Comparison of ENCODE assay signal across 8 cellular contexts in genomic region chr17:76909971-76910760, GRCh38. TPM values are rescaled to one million over a fixed set of nuclear protein-coding genes. Genes with fewer than 3 reads are reported as not detected.
A peak's percentile ranks its signal among the peaks of the same experiment; 100 is the strongest.
DNase-seq lines count a peak whose midpoint lies in the region; ATAC-seq lines count a peak whose summit lies in the region.

No MANE protein-coding gene starts in this region.

- H3K9me3 Mint-ChIP-seq in activated naive CD8-positive, alpha-beta T cell treated with anti-CD3 and anti-CD28 coated beads, Interleukin-2, amount 10 ng/mL, durations not matched to agents 7 days and 5 days: no peaks in the 10 kb centered on the region
- no peaks in the 10 kb centered on the region for H3K9me3 Mint-ChIP-seq in activated naive CD8-positive, alpha-beta T cell treated with anti-CD3 and anti-CD28 coated beads for 36 hours
- H3K9me3 Mint-ChIP-seq in stimulated activated memory B cell treated with anti-CD40 and anti-IgM and Interleukin-4, amounts not matched to agents 10 μg/mL and 1 μg/mL and 100 μg/mL, for 72 hours: no peaks in the 10 kb centered on the region

- no peak overlapping the region for H3K4me3 Mint-ChIP-seq in activated naive CD8-positive, alpha-beta T cell treated with anti-CD3 and anti-CD28 coated beads, Interleukin-2, amount 10 ng/mL, durations not matched to agents 7 days and 5 days
- H3K4me3 Mint-ChIP-seq in activated naive CD8-positive, alpha-beta T cell treated with anti-CD3 and anti-CD28 coated beads for 36 hours: no peak overlapping the region
- H3K4me3 Mint-ChIP-seq in stimulated activated memory B cell treated with anti-CD40 and anti-IgM and Interleukin-4, amounts not matched to agents 10 μg/mL and 1 μg/mL and 100 μg/mL, for 72 hours: no peak overlapping the region

- H3K27ac Mint-ChIP-seq in activated naive CD8-positive, alpha-beta T cell treated with anti-CD3 and anti-CD28 coated beads, Interleukin-2, amount 10 ng/mL, durations not matched to agents 7 days and 5 days: no peak overlapping the region
- no peak overlapping the region for H3K27ac Mint-ChIP-seq in activated naive CD8-positive, alpha-beta T cell treated with anti-CD3 and anti-CD28 coated beads for 36 hours
- H3K27ac Mint-ChIP-seq in stimulated activated memory B cell treated with anti-CD40 and anti-IgM and Interleukin-4, amounts not matched to agents 10 μg/mL and 1 μg/mL and 100 μg/mL, for 72 hours: no peak overlapping the region

- POLR2A ChIA-PET in activated naive CD8-positive, alpha-beta T cell treated with anti-CD3 and anti-CD28 coated beads, Interleukin-2, amount 10 ng/mL, durations not matched to agents 7 days and 5 days (lab: Charles Lee): interaction anchor here (0.7 kb wide), 1 partner anchor 355 kb away, joined by 3 read pairs; no protein-coding TSS in a partner anchor

- H3K36me3 Mint-ChIP-seq in activated naive CD8-positive, alpha-beta T cell treated with anti-CD3 and anti-CD28 coated beads, Interleukin-2, amount 10 ng/mL, durations not matched to agents 7 days and 5 days: no peaks in the 10 kb centered on the region
- H3K36me3 Mint-ChIP-seq in activated naive CD8-positive, alpha-beta T cell treated with anti-CD3 and anti-CD28 coated beads for 36 hours: no peaks in the 10 kb centered on the region
- H3K36me3 Mint-ChIP-seq in stimulated activated memory B cell treated with anti-CD40 and anti-IgM and Interleukin-4, amounts not matched to agents 10 μg/mL and 1 μg/mL and 100 μg/mL, for 72 hours: no peaks in the 10 kb centered on the region

- no peaks in the 10 kb centered on the region for H3K4me1 Mint-ChIP-seq in activated naive CD8-positive, alpha-beta T cell treated with anti-CD3 and anti-CD28 coated beads, Interleukin-2, amount 10 ng/mL, durations not matched to agents 7 days and 5 days
- H3K4me1 Mint-ChIP-seq in activated naive CD8-positive, alpha-beta T cell treated with anti-CD3 and anti-CD28 coated beads for 36 hours: no peaks in the 10 kb centered on the region
- peaks cover 5% of the 10 kb centered on the region for H3K4me1 Mint-ChIP-seq in stimulated activated memory B cell treated with anti-CD40 and anti-IgM and Interleukin-4, amounts not matched to agents 10 μg/mL and 1 μg/mL and 100 μg/mL, for 72 hours

- ATAC-seq in activated naive CD8-positive, alpha-beta T cell treated with anti-CD3 and anti-CD28 coated beads, Interleukin-2, amount 10 ng/mL, durations not matched to agents 7 days and 5 days (ENCODE audit: low read depth): no peak
- ATAC-seq in left cardiac atrium: peak; percentile 53 to 65
- no peak for ATAC-seq in HG03196 (IDR thresholded peaks at IDR 0.05; ENCODE audit: unreplicated experiment)
- no peak for ATAC-seq in stimulated activated memory B cell treated with anti-CD40 and anti-IgM and Interleukin-4, amounts not matched to agents 10 μg/mL and 1 μg/mL and 100 μg/mL, for 72 hours

- intact Hi-C loops in left cardiac atrium (cut with DNase I): no loop called here

- DNase-seq in activated naive CD8-positive, alpha-beta T cell treated with anti-CD3 and anti-CD28 coated beads, Interleukin-2, amount 10 ng/mL, durations not matched to agents 7 days and 5 days: peak; percentile 68
- no peak for DNase-seq in activated naive CD8-positive, alpha-beta T cell treated with anti-CD3 and anti-CD28 coated beads for 36 hours
- peak; percentile 58 for DNase-seq in activated CD8-positive, alpha-beta memory T cell treated with anti-CD3 and anti-CD28 coated beads, Interleukin-2, amount 50 U/mL, for 48 hours
- peak; percentile 36 for DNase-seq in left cardiac atrium
- DNase-seq in stimulated activated CD4-positive, alpha-beta T cell treated with anti-CD3 and anti-CD28 coated beads, Interleukin-2, amount 100 ng/mL, for 24 hours: peak; percentile 28 to 50
- no peak for DNase-seq in C1 segment of cervical spinal cord (lab: John Stamatoyannopoulos, UW)

- H3K27me3 Mint-ChIP-seq in activated naive CD8-positive, alpha-beta T cell treated with anti-CD3 and anti-CD28 coated beads, Interleukin-2, amount 10 ng/mL, durations not matched to agents 7 days and 5 days: peaks cover 7% of the 10 kb centered on the region
- H3K27me3 Mint-ChIP-seq in activated naive CD8-positive, alpha-beta T cell treated with anti-CD3 and anti-CD28 coated beads for 36 hours: no peaks in the 10 kb centered on the region
- H3K27me3 Mint-ChIP-seq in stimulated activated memory B cell treated with anti-CD40 and anti-IgM and Interleukin-4, amounts not matched to agents 10 μg/mL and 1 μg/mL and 100 μg/mL, for 72 hours: peaks cover 93% of the 10 kb centered on the region

RNA-seq across cellular contexts. Expression of gene MGAT5B, which starts 42.0 kb away (rescaled TPM):
- under 1 TPM; 0.43 to 0.47 TPM for total RNA-seq in activated naive CD8-positive, alpha-beta T cell treated with anti-CD3 and anti-CD28 coated beads, Interleukin-2, amount 10 ng/mL, durations not matched to agents 7 days and 5 days
- total RNA-seq in activated naive CD8-positive, alpha-beta T cell treated with anti-CD3 and anti-CD28 coated beads for 36 hours: under 1 TPM; 0.12 to 0.18 TPM
- total RNA-seq in left cardiac atrium: under 1 TPM; 0.15 to 0.21 TPM

Comparison
In these comparisons a context has a peak if more than half of its experiments do, and no peak if none do; other contexts are left out.
1. DNase-seq: peak in activated naive CD8-positive, alpha-beta T cell treated with anti-CD3 and anti-CD28 coated beads, Interleukin-2, amount 10 ng/mL, durations not matched to agents 7 days and 5 days (single experiment), activated CD8-positive, alpha-beta memory T cell treated with anti-CD3 and anti-CD28 coated beads, Interleukin-2, amount 50 U/mL, for 48 hours (single experiment), left cardiac atrium (single experiment) and stimulated activated CD4-positive, alpha-beta T cell treated with anti-CD3 and anti-CD28 coated beads, Interleukin-2, amount 100 ng/mL, for 24 hours (2 of 2); none in activated naive CD8-positive, alpha-beta T cell treated with anti-CD3 and anti-CD28 coated beads for 36 hours (single experiment) and C1 segment of cervical spinal cord (0 of 14).
2. ATAC-seq: peak in left cardiac atrium (2 of 2); none in activated naive CD8-positive, alpha-beta T cell treated with anti-CD3 and anti-CD28 coated beads, Interleukin-2, amount 10 ng/mL, durations not matched to agents 7 days and 5 days (single experiment), HG03196 (single experiment) and stimulated activated memory B cell treated with anti-CD40 and anti-IgM and Interleukin-4, amounts not matched to agents 10 μg/mL and 1 μg/mL and 100 μg/mL, for 72 hours (single experiment).